ENCODE assay signal across 16 cellular contexts in the genomic region with DNA sequence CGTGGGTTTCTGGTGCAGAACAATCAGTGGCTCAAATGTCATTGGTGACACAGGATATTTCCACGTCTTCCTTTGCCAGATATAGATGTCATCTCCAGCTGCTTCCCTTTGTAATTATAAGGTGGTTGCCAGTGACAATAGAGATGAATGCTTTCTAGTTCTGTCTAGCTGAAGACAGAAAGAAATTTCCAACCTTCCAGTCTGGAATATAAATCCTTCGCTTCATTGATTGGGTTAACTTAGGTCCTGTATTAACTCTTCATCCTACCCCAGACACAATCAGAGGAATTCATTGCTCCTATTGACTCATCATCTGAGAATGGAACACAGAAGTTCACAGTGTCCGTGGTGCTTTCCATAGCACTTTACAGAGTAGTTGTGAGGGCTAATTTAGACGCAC.
DNase-seq lines count a peak whose midpoint lies in the region; FAIRE-seq and TF ChIP-seq lines count a peak whose summit lies in the region.
"Had no signal": no experiment of that assay in that cellular context is flagged by ENCODE, and none has a peak within 500 bp of the region (broad histone marks: within the 10 kb centered on the region; RNA-seq: fewer than 3 reads in every experiment).

No MANE protein-coding gene starts in this region.

- H3K36me3 ChIP-seq in transverse colon = no peaks in the 10 kb centered on the region
- H3K36me3 ChIP-seq in vagina = no peaks in the 10 kb centered on the region
- H3K36me3 ChIP-seq: esophagus squamous epithelium, suprapubic skin had no signal

- no peaks in the 10 kb centered on the region for H3K27me3 ChIP-seq in transverse colon
- H3K27me3 ChIP-seq in vagina = no peaks in the 10 kb centered on the region
- H3K27me3 ChIP-seq: esophagus squamous epithelium, suprapubic skin had no signal

- TF ChIP-seq CTCF in VCaP (conservative IDR thresholded peaks at IDR 0.05) = no peak
- no peak for TF ChIP-seq CTCF in transverse colon (IDR thresholded peaks at IDR 0.05)
- no peak for TF ChIP-seq CTCF in vagina (IDR thresholded peaks at IDR 0.05)

- H3K4me3 ChIP-seq in transverse colon = no peak overlapping the region
- H3K4me3 ChIP-seq in vagina = no peak overlapping the region
- H3K4me3 ChIP-seq: esophagus squamous epithelium, GM23338, suprapubic skin had no signal

- WGBS in transverse colon (ENCODE audit: low coverage in 1 of 2), 2 donors = 46 to 69% methylated on average over 3 to 5 of the region's 5 CpGs

- no peak for FAIRE-seq in GM12891 (lab: Jason Lieb, UNC)
- FAIRE-seq: A204.1, GM19239 had no signal

- DNase-seq in NCI-H2227 (lab: John Stamatoyannopoulos, UW; ENCODE audit: unreplicated experiment) (peak; percentile 43), NCI-H2227 treated with DMSO at 0.1 percent for 48 hours (lab: John Stamatoyannopoulos, UW) (no peak), kidney glomerular epithelial cell (lab: John Stamatoyannopoulos, UW) (peak; percentile 97), transverse colon (no peak), NCI-H2171 (lab: John Stamatoyannopoulos, UW) (no peak), vagina (ENCODE audit: extremely low spot score in 2 of 2) (no peak), GM12891 (ENCODE audit: insufficient read length, low spot score) (no peak)
- DNase-seq: esophagus squamous epithelium, naive B cell, NCI-H226, T-helper 9 cell had no signal

- peaks cover 9 to 48% (median 30%) of the 10 kb centered on the region in 4 donors for H3K4me1 ChIP-seq in transverse colon
- H3K4me1 ChIP-seq in vagina = peaks cover 7% of the 10 kb centered on the region
- H3K4me1 ChIP-seq: suprapubic skin had no signal

- H3K27ac ChIP-seq in VCaP (peak overlapping the region; percentile 76), transverse colon (peak overlapping the region; percentile 55 to 75 (median 70)), vagina (no peak overlapping the region)
- H3K27ac ChIP-seq: esophagus squamous epithelium, suprapubic skin had no signal

- no peak for TF ChIP-seq EP300 in transverse colon (IDR thresholded peaks at IDR 0.05; ENCODE audit: low read depth)

- intact Hi-C loops in transverse colon (cut with DNase I; ENCODE audit: low total_unique reads) = no loop called here
- intact Hi-C loops in vagina (cut with DNase I) = no loop called here

- TF ChIP-seq POLR2A in transverse colon (IDR thresholded peaks at IDR 0.05) (no peak), vagina (IDR thresholded peaks at IDR 0.05) (no peak), GM12891 (IDR thresholded peaks at IDR 0.05; ENCODE audit: low read depth, low read length) (no peak)

- in situ Hi-C loops in transverse colon (cut with MboI; ENCODE audit: low pct_ligation_motif_present in 1 of 4, low pct_unique_long_range_greater_than_20kb in 1 of 4, low sequenced_read_pairs in 3 of 4) = loop anchor here in 1 of 4 donors (25.0 kb wide), 1 partner anchor 122 kb away; no protein-coding TSS in a partner anchor

- no peaks in the 10 kb centered on the region for H3K9me3 ChIP-seq in transverse colon
- no peaks in the 10 kb centered on the region for H3K9me3 ChIP-seq in vagina
- H3K9me3 ChIP-seq: esophagus squamous epithelium, suprapubic skin had no signal

TF ChIP-seq in GM12891, 5 proteins besides CTCF, POLR2A, EP300 and RAD21:
- no peak for TF ChIP-seq SPI1 (IDR thresholded peaks at IDR 0.05; ENCODE audit: low read depth, low read length)
- TF ChIP-seq POU2F2 (IDR thresholded peaks at IDR 0.05; ENCODE audit: low read depth, low read length) = no peak
- no peak for TF ChIP-seq PAX5 (IDR thresholded peaks at IDR 0.05; ENCODE audit: insufficient read depth, low read length, severe bottlenecking)
- TF ChIP-seq TAF1 (IDR thresholded peaks at IDR 0.05; ENCODE audit: low read depth, low read length) = no peak
- TF ChIP-seq POLR2AphosphoS5 (IDR thresholded peaks at IDR 0.05; ENCODE audit: low read depth, low read length) = no peak
TF ChIP-seq in GM12891: peak in this region for 0.

Comparison
In these comparisons a context has a peak if more than half of its experiments do, and no peak if none do; other contexts are left out.
1. DNase-seq: peak in NCI-H2227 (single experiment) and kidney glomerular epithelial cell (single experiment); none in NCI-H2227 treated with DMSO at 0.1 percent for 48 hours (single experiment), transverse colon (single experiment), NCI-H2171 (single experiment), vagina (0 of 2) and GM12891 (single experiment).